ENCODE assay signal across 9 cellular contexts in genomic region chr16:65094009-65094408, GRCh38. TPM values are rescaled to one million over a fixed set of nuclear protein-coding genes. Genes with fewer than 3 reads are reported as not detected.
"Had no signal": no experiment of that assay in that cellular context is flagged by ENCODE, and none has a peak within 500 bp of the region (broad histone marks: within the 10 kb centered on the region; RNA-seq: fewer than 3 reads in every experiment).

No MANE protein-coding gene starts in this region.

- ATAC-seq: HepG2, K562 had no signal

- H3K9ac ChIP-seq: KMS-11 had no signal

- H3K4me3 ChIP-seq: K562 had no signal

- H3K4me3 Mint-ChIP-seq: IgD-negative memory B cell had no signal

- H3K4me1 Mint-ChIP-seq: IgD-negative memory B cell had no signal

- H3K36me3 Mint-ChIP-seq: IgD-negative memory B cell had no signal

- DNase-seq: IMR-90, KBM-7, KG1 had no signal

- H3K27me3 Mint-ChIP-seq: IgD-negative memory B cell had no signal

- H3K27ac ChIP-seq: HL-60, KMS-11 had no signal

- H3K27ac Mint-ChIP-seq: IgD-negative memory B cell had no signal

- H3K4me2 ChIP-seq: KMS-11 had no signal

RNA-seq across cellular contexts. Expression of gene CDH11, which starts 27.9 kb away (rescaled TPM):
- total RNA-seq: HepG2, HT-29 had no signal
- polyA plus RNA-seq: HepG2, IgD-negative memory B cell, K562 had no signal
